15 cellular contexts compared by ENCODE assay signal in the genomic region with DNA sequence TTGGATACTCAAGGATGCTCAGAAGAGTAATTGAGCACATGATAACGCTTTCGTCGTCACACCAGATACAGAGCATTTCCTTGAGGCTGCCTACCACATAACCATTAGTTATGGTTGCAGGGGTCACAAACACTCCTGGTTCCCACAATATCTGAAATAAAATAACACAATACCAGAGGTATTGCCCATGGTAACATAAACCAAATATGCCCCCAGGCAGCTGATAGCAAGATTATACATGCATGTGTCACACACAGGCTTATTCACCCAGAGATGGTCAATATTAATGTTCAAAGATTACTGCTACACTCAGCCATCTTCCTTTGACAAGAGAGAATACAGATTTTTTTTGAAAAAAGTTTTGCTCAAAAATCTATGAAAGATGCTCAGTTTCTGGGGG.
"Had no signal": no experiment of that assay in that cellular context is flagged by ENCODE, and none has a peak within 500 bp of the region (broad histone marks: within the 10 kb centered on the region; RNA-seq: fewer than 3 reads in every experiment).

No MANE protein-coding gene starts in this region.

- H3K27ac Mint-ChIP-seq: nephron had no signal

- ATAC-seq: activated CD8-positive, alpha-beta T cell treated with anti-CD3 and anti-CD28 coated beads for 36 hours; activated naive CD8-positive, alpha-beta T cell treated with anti-CD3 and anti-CD28 coated beads, Interleukin-2, amount 50 U/mL, for 24 hours; activated T-helper 17 cell treated with anti-CD3 and anti-CD28 coated beads, Interleukin-2, amount 50 U/mL, for 72 hours; sciatic nerve; upper lobe of right lung had no signal

- H3K36me3 ChIP-seq: esophagus squamous epithelium, upper lobe of right lung had no signal

- H3K4me1 Mint-ChIP-seq: nephron had no signal

- H3K27me3 Mint-ChIP-seq: activated CD8-positive, alpha-beta T cell treated with anti-CD3 and anti-CD28 coated beads for 36 hours; activated naive CD8-positive, alpha-beta T cell treated with anti-CD3 and anti-CD28 coated beads, Interleukin-2, amount 50 U/mL, for 24 hours; activated T-helper 17 cell treated with anti-CD3 and anti-CD28 coated beads, Interleukin-2, amount 50 U/mL, for 72 hours had no signal

- H3K4me1 ChIP-seq: upper lobe of right lung had no signal

- H3K27me3 ChIP-seq: esophagus squamous epithelium, upper lobe of right lung had no signal

- H3K4me2 ChIP-seq: smooth muscle cell had no signal

- H3K4me3 Mint-ChIP-seq: activated CD8-positive, alpha-beta T cell treated with anti-CD3 and anti-CD28 coated beads for 36 hours; activated naive CD8-positive, alpha-beta T cell treated with anti-CD3 and anti-CD28 coated beads, Interleukin-2, amount 50 U/mL, for 24 hours; nephron had no signal

- H3K4me3 ChIP-seq: esophagus squamous epithelium, smooth muscle cell, upper lobe of right lung had no signal

- DNase-seq: activated CD8-positive, alpha-beta T cell treated with anti-CD3 and anti-CD28 coated beads for 36 hours; activated naive CD4-positive, alpha-beta T cell treated with Interleukin-2 at 50 U/mL for 16 hours; activated naive CD8-positive, alpha-beta T cell treated with anti-CD3 and anti-CD28 coated beads, Interleukin-2, amount 50 U/mL, for 24 hours; activated T-cell treated with anti-CD3 and anti-CD28 coated beads, Interleukin-2, amount 50 U/mL, for 1 hour; aorta; effector CD4-positive, alpha-beta T cell; esophagus squamous epithelium; mesendoderm; stimulated activated CD4-positive, alpha-beta T cell treated with anti-CD3 and anti-CD28 coated beads, Interleukin-4, amount 100 ng/mL, for 1 hour; SW 1271; upper lobe of right lung had no signal

- H3K27ac ChIP-seq: upper lobe of right lung had no signal

- H3K9me3 ChIP-seq: esophagus squamous epithelium, upper lobe of right lung had no signal
